In genomic region chr4:73070072-73070385, GRCh38 we compare ENCODE assay signal across 8 cellular contexts. TPM values are rescaled to one million over a fixed set of nuclear protein-coding genes. Genes with fewer than 3 reads are reported as not detected.
DNase-seq lines count a peak whose midpoint lies in the region; ATAC-seq and TF ChIP-seq lines count a peak whose summit lies in the region.

No MANE protein-coding gene starts in this region.

- H3K4me1 ChIP-seq in left ventricle myocardium inferior, result peaks cover 52% of the 10 kb centered on the region
- peaks cover 3% of the 10 kb centered on the region; the same call in 1 of the 2 replicates for H3K4me1 ChIP-seq in Panc1 (ENCODE audit: control insufficient read depth, insufficient read depth, low read length)
- H3K4me1 ChIP-seq in fibroblast of lung (ENCODE audit: control insufficient read depth, extremely low read depth, insufficient read depth, low read length), result no peaks in the 10 kb centered on the region

- peak overlapping the region; percentile 37 for H2AFZ ChIP-seq in fibroblast of lung (ENCODE audit: low read length)

- no TSS peak for BruUV-seq in Panc1 (replicated peaks; lab: Mats Ljungman, UMichigan)

- TF ChIP-seq CTCF in left ventricle myocardium inferior (IDR thresholded peaks at IDR 0.05; ENCODE audit: borderline replicate concordance), result no peak
- TF ChIP-seq CTCF in Panc1 (IDR thresholded peaks at IDR 0.05), result no peak
- TF ChIP-seq CTCF in fibroblast of lung (conservative IDR thresholded peaks at IDR 0.05 in 1 of 2, IDR thresholded peaks at IDR 0.05 in 1 of 2; ENCODE audit: low read depth in 1 of 2, low read length in 2 of 2), result no peak
- no peak for TF ChIP-seq CTCF in retinal pigment epithelial cell (conservative IDR thresholded peaks at IDR 0.05; ENCODE audit: low read depth, low read length)

- H3K9me3 ChIP-seq in left ventricle myocardium inferior (replicated peaks) (no peaks in the 10 kb centered on the region), Panc1 (ENCODE audit: control insufficient read depth, insufficient read depth, low read depth, low read length) (no peaks in the 10 kb centered on the region), fibroblast of lung (ENCODE audit: control insufficient read depth, insufficient read depth, low read depth, low read length) (no peaks in the 10 kb centered on the region)

- H3K9ac ChIP-seq in fibroblast of lung (ENCODE audit: insufficient read depth, low read length), result peak overlapping the region; percentile 21

- no peaks in the 10 kb centered on the region for H3K27me3 ChIP-seq in left ventricle myocardium inferior (ENCODE audit: low read depth)
- H3K27me3 ChIP-seq in Panc1 (ENCODE audit: control insufficient read depth, insufficient read depth, low read length), result no peaks in the 10 kb centered on the region
- no peaks in the 10 kb centered on the region for H3K27me3 ChIP-seq in fibroblast of lung (ENCODE audit: control insufficient read depth, insufficient read depth, low read length)

- ATAC-seq in left ventricle myocardium superior (no peak), HG03025 (IDR thresholded peaks at IDR 0.05; ENCODE audit: low FRiP score, unreplicated experiment) (peak; percentile 10), Panc1 (peak; percentile 28)

- DNase-seq in left ventricle myocardium inferior, result no peak
- no peak for DNase-seq in left ventricle myocardium superior
- DNase-seq in Panc1 (ENCODE audit: low read depth, low spot score), result no peak
- no peak for DNase-seq in fibroblast of lung (ENCODE audit: low read depth in 2 of 2)
- DNase-seq in retinal pigment epithelial cell (ENCODE audit: low read depth), result peak; percentile 44
- DNase-seq in medulla oblongata (ENCODE audit: extremely low spot score), result no peak
- no peak for DNase-seq in NCI-H446 treated with DMSO at 0.1 percent for 48 hours (lab: John Stamatoyannopoulos, UW)

- in situ Hi-C loops in Panc1 (cut with HindIII; ENCODE audit: low pct_unique_long_range_greater_than_20kb, low sequenced_read_pairs), result no loop called here

- H3K4me3 ChIP-seq in left ventricle myocardium inferior, result peak overlapping the region; percentile 91
- peak overlapping the region; percentile 70 to 77 for H3K4me3 ChIP-seq in Panc1 (ENCODE audit: low read depth in 2 of 2, low read length in 2 of 2)
- peak overlapping the region; percentile 19 to 93 (median 62) for H3K4me3 ChIP-seq in fibroblast of lung (replicated peaks in 1 of 4; ENCODE audit: control extremely low read depth in 1 of 4, insufficient read depth in 1 of 4, low read depth in 3 of 4, low read length in 4 of 4)
- peak overlapping the region; percentile 80 for H3K4me3 ChIP-seq in retinal pigment epithelial cell (ENCODE audit: low read length)

- peak overlapping the region; percentile 86 for H3K4me2 ChIP-seq in fibroblast of lung (ENCODE audit: extremely low read depth, insufficient read depth, low read length)

- H3K36me3 ChIP-seq in left ventricle myocardium inferior (peaks cover 18% of the 10 kb centered on the region), Panc1 (ENCODE audit: control insufficient read depth, insufficient read depth, low read length) (peaks cover 9% of the 10 kb centered on the region), fibroblast of lung (ENCODE audit: control insufficient read depth, insufficient read depth, low read length) (no peaks in the 10 kb centered on the region)

- peak overlapping the region; percentile 99 for H3K27ac ChIP-seq in left ventricle myocardium inferior (replicated peaks)
- H3K27ac ChIP-seq in Panc1 (ENCODE audit: low read length), result peak overlapping the region; percentile 95
- peak overlapping the region; percentile 91 for H3K27ac ChIP-seq in fibroblast of lung (ENCODE audit: insufficient read depth, low read length)

- peaks cover 8% of the 10 kb centered on the region for H3K79me2 ChIP-seq in fibroblast of lung (ENCODE audit: control insufficient read depth, insufficient read depth, low read length)

- POLR2A ChIA-PET in Panc1 (lab: Charles Lee), result interaction anchor here (0.5 kb wide), 1 partner anchor 48 kb away, joined by 6 read pairs; no protein-coding TSS in a partner anchor

- CTCF ChIA-PET in Panc1 (lab: Charles Lee), result no interaction called here

- H4K20me1 ChIP-seq in fibroblast of lung (ENCODE audit: control insufficient read depth, extremely low read depth, insufficient read depth, low read length), result no peaks in the 10 kb centered on the region

- intact Hi-C loops in left ventricle myocardium inferior (cut with micrococcal nuclease) (no loop called here), left ventricle myocardium superior (cut with micrococcal nuclease) (no loop called here), Panc1 (cut with micrococcal nuclease; ENCODE audit: unreplicated experiment) (no loop called here)

RNA-seq across cellular contexts. Expression of gene COX18, which starts 0.5 kb away (rescaled TPM):
- total RNA-seq in left ventricle myocardium inferior (17.0 TPM), left ventricle myocardium superior (18.8 TPM), Panc1 (2021; ENCODE audit: unreplicated experiment) (9.9 TPM), fibroblast of lung (19.8 and 27.9 TPM in 2 replicates)
- 4.7 TPM for polyA plus RNA-seq in Panc1 (2012; ENCODE audit: insufficient read length)
- 15.8 and 16.9 TPM in 2 replicates for polyA plus RNA-seq in fibroblast of lung
- 9.5 and 10.9 TPM in 2 replicates for polyA plus RNA-seq in fibroblast of lung (2012)
- 7.3 and 13.9 TPM in 2 replicates for polyA minus RNA-seq in fibroblast of lung (ENCODE audit: low replicate concordance)
